In the genomic region with DNA sequence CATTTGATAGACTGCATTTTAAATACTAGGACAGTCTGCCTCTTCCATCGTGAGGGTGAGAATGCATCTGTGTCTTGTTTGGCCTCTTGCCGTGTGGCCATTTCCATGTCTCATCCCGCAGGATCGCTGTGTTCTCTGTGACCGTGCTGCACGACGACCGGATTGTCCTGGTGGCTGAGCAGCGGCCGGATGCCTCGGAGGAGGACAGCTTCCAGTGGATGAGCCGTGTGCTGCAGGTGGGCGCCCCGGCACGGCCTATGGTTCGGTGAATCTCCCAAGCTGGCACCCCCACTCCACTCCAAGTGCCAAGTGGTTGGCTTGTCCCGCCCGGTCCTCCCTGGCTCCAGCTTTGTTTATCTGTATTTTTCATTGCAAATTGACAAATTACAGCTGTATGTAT, we compare ENCODE assay signal across 13 cellular contexts. TPM values are rescaled to one million over a fixed set of nuclear protein-coding genes. Genes with fewer than 3 reads are reported as not detected.
"Had no signal": no experiment of that assay in that cellular context is flagged by ENCODE, and none has a peak within 500 bp of the region (broad histone marks: within the 10 kb centered on the region; RNA-seq: fewer than 3 reads in every experiment).

No MANE protein-coding gene starts in this region.

- H3K4me3 Mint-ChIP-seq: activated B cell treated with CpG ODN at 0.5 μM for 24 hours had no signal

- H3K9me3 ChIP-seq: colonic mucosa, gastrocnemius medialis, tibial artery had no signal

- H3K27ac ChIP-seq: colonic mucosa, gastrocnemius medialis, tibial artery had no signal

- DNase-seq: activated B cell treated with CpG ODN at 0.5 μM for 24 hours; activated CD4-positive, alpha-beta T cell treated with anti-CD3 and anti-CD28 coated beads, Interleukin-2, amount 10 ng/mL, durations not matched to agents 24 days and 14 days; activated gamma-delta T cell; activated T-cell treated with anti-CD3 and anti-CD28 coated beads, Interleukin-2, amount 50 U/mL, for 48 hours; colonic mucosa; effector CD4-positive, alpha-beta T cell; gastrocnemius medialis; kidney glomerular epithelial cell; naive B cell; T-helper 2 cell; tibial artery had no signal

- H3K27me3 Mint-ChIP-seq: activated B cell treated with CpG ODN at 0.5 μM for 24 hours; activated CD4-positive, alpha-beta T cell treated with anti-CD3 and anti-CD28 coated beads, Interleukin-2, amount 10 ng/mL, durations not matched to agents 24 days and 14 days; naive B cell had no signal

- ATAC-seq: gastrocnemius medialis had no signal

- H3K4me3 ChIP-seq: colonic mucosa, gastrocnemius medialis, tibial artery had no signal

- H3K27me3 ChIP-seq: colonic mucosa, gastrocnemius medialis, tibial artery had no signal

- H3K4me1 ChIP-seq: colonic mucosa, gastrocnemius medialis, tibial artery had no signal

- H3K9me3 Mint-ChIP-seq: activated CD4-positive, alpha-beta T cell treated with anti-CD3 and anti-CD28 coated beads, Interleukin-2, amount 10 ng/mL, durations not matched to agents 24 days and 14 days had no signal

RNA-seq across cellular contexts. Expression of gene S100B, which starts 55.2 kb away (rescaled TPM):
- total RNA-seq: activated B cell treated with CpG ODN at 0.5 μM for 24 hours; activated CD4-positive, alpha-beta T cell treated with anti-CD3 and anti-CD28 coated beads, Interleukin-2, amount 10 ng/mL, durations not matched to agents 24 days and 14 days; fibroblast of lung; pulmonary artery endothelial cell had no signal
